20 cellular contexts compared by ENCODE assay signal in genomic region chr6:14456941-14457340, GRCh38.
DNase-seq lines count a peak whose midpoint lies in the region; ATAC-seq and TF ChIP-seq lines count a peak whose summit lies in the region.
"Had no signal": no experiment of that assay in that cellular context is flagged by ENCODE, and none has a peak within 500 bp of the region (broad histone marks: within the 10 kb centered on the region; RNA-seq: fewer than 3 reads in every experiment).

No MANE protein-coding gene starts in this region.

- peak; percentile 46 for ATAC-seq in esophagus mucosa
- ATAC-seq in stimulated activated effector memory CD8-positive, alpha-beta T cell treated with anti-CD3 and anti-CD28 coated beads, Interleukin-12 subunit alpha, Interleukin-12 subunit beta, amount 100 ng/mL, for 72 hours: no peak
- ATAC-seq: CD8-positive, alpha-beta T cell had no signal

- H3K27ac Mint-ChIP-seq in stimulated activated effector memory CD8-positive, alpha-beta T cell treated with anti-CD3 and anti-CD28 coated beads, Interleukin-12 subunit alpha, Interleukin-12 subunit beta, amount 100 ng/mL, for 72 hours: no peak overlapping the region
- H3K27ac Mint-ChIP-seq in MCF 10A (ENCODE audit: low read depth, unreplicated experiment): no peak overlapping the region
- H3K27ac Mint-ChIP-seq: CD8-positive, alpha-beta T cell had no signal

- CTCF ChIA-PET in MCF 10A (lab: Yijun Ruan, JAX): interaction anchor here (0.7 kb wide), 1 partner anchor 1166 kb away, joined by 4 read pairs; no protein-coding TSS in a partner anchor

- no peaks in the 10 kb centered on the region for H3K9me3 Mint-ChIP-seq in stimulated activated effector memory CD8-positive, alpha-beta T cell treated with anti-CD3 and anti-CD28 coated beads, Interleukin-12 subunit alpha, Interleukin-12 subunit beta, amount 100 ng/mL, for 72 hours
- H3K9me3 Mint-ChIP-seq in MCF 10A (ENCODE audit: unreplicated experiment): no peaks in the 10 kb centered on the region
- H3K9me3 Mint-ChIP-seq: CD8-positive, alpha-beta T cell had no signal

- no peak for TF ChIP-seq CTCF in MCF 10A (IDR thresholded peaks at IDR 0.05; ENCODE audit: unreplicated experiment)

- H3K27me3 Mint-ChIP-seq in MCF 10A (ENCODE audit: insufficient read depth, unreplicated experiment): no peaks in the 10 kb centered on the region

- BruUV-seq in MCF 10A (replicated peaks; lab: Mats Ljungman, UMichigan): no TSS peak

- peaks cover 38% of the 10 kb centered on the region for H3K4me1 Mint-ChIP-seq in stimulated activated effector memory CD8-positive, alpha-beta T cell treated with anti-CD3 and anti-CD28 coated beads, Interleukin-12 subunit alpha, Interleukin-12 subunit beta, amount 100 ng/mL, for 72 hours
- peaks cover 17% of the 10 kb centered on the region for H3K4me1 Mint-ChIP-seq in MCF 10A (ENCODE audit: insufficient read depth, unreplicated experiment)

- DNase-seq in DMS53 (lab: John Stamatoyannopoulos, UW): peak; percentile 44
- DNase-seq in DMS53 treated with DMSO at 0.1 percent for 48 hours (lab: John Stamatoyannopoulos, UW; ENCODE audit: unreplicated experiment): no peak
- peak; percentile 63 for DNase-seq in NCI-H69 (lab: John Stamatoyannopoulos, UW)
- DNase-seq in stimulated activated effector memory CD8-positive, alpha-beta T cell treated with anti-CD3 and anti-CD28 coated beads, Interleukin-12 subunit alpha, Interleukin-12 subunit beta, amount 100 ng/mL, for 72 hours (ENCODE audit: low spot score in 2 of 2): no peak
- DNase-seq in stimulated activated CD4-positive, alpha-beta T cell treated with anti-CD3 and anti-CD28 coated beads, Interleukin-2, amount 100 ng/mL, for 24 hours: no peak
- no peak for DNase-seq in MCF 10A (ENCODE audit: unreplicated experiment)
- no peak for DNase-seq in NCI-H1048 (lab: John Stamatoyannopoulos, UW)
- DNase-seq: ACHN; C1 segment of cervical spinal cord; Calu3; CD8-positive, alpha-beta T cell; EL; GF-D8; KBM-7; NCI-H1105 treated with DMSO at 0.1 percent for 48 hours; NCI-H2029 treated with DMSO at 0.1 percent for 48 hours; NCI-H226; NCI-H510A treated with DMSO at 0.1 percent for 48 hours; SJCRH30 had no signal

- H3K4me3 Mint-ChIP-seq in stimulated activated effector memory CD8-positive, alpha-beta T cell treated with anti-CD3 and anti-CD28 coated beads, Interleukin-12 subunit alpha, Interleukin-12 subunit beta, amount 100 ng/mL, for 72 hours: no peak overlapping the region
- H3K4me3 Mint-ChIP-seq in MCF 10A (ENCODE audit: unreplicated experiment): no peak overlapping the region
- H3K4me3 Mint-ChIP-seq: CD8-positive, alpha-beta T cell had no signal

- peaks cover 6% of the 10 kb centered on the region for H3K36me3 Mint-ChIP-seq in stimulated activated effector memory CD8-positive, alpha-beta T cell treated with anti-CD3 and anti-CD28 coated beads, Interleukin-12 subunit alpha, Interleukin-12 subunit beta, amount 100 ng/mL, for 72 hours
- H3K36me3 Mint-ChIP-seq in MCF 10A (ENCODE audit: insufficient read depth, unreplicated experiment): no peaks in the 10 kb centered on the region
- H3K36me3 Mint-ChIP-seq: CD8-positive, alpha-beta T cell had no signal

- POLR2A ChIA-PET in MCF 10A (lab: Yijun Ruan, JAX): interaction anchor here (0.7 to 0.8 kb wide), 2 partner anchors 49 to 86 kb away, joined by 3 to 4 read pairs; no protein-coding TSS in a partner anchor

- intact Hi-C loops in MCF 10A (cut with micrococcal nuclease): no loop called here

Comparison
In these comparisons a context has a peak if more than half of its experiments do, and no peak if none do; other contexts are left out.
1. DNase-seq: peak in DMS53 (single experiment) and NCI-H69 (single experiment); none in DMS53 treated with DMSO at 0.1 percent for 48 hours (single experiment), stimulated activated effector memory CD8-positive, alpha-beta T cell treated with anti-CD3 and anti-CD28 coated beads, Interleukin-12 subunit alpha, Interleukin-12 subunit beta, amount 100 ng/mL, for 72 hours (0 of 2), stimulated activated CD4-positive, alpha-beta T cell treated with anti-CD3 and anti-CD28 coated beads, Interleukin-2, amount 100 ng/mL, for 24 hours (0 of 2), MCF 10A (single experiment) and NCI-H1048 (single experiment).